ENCODE assay signal across 8 cellular contexts in the genomic region with DNA sequence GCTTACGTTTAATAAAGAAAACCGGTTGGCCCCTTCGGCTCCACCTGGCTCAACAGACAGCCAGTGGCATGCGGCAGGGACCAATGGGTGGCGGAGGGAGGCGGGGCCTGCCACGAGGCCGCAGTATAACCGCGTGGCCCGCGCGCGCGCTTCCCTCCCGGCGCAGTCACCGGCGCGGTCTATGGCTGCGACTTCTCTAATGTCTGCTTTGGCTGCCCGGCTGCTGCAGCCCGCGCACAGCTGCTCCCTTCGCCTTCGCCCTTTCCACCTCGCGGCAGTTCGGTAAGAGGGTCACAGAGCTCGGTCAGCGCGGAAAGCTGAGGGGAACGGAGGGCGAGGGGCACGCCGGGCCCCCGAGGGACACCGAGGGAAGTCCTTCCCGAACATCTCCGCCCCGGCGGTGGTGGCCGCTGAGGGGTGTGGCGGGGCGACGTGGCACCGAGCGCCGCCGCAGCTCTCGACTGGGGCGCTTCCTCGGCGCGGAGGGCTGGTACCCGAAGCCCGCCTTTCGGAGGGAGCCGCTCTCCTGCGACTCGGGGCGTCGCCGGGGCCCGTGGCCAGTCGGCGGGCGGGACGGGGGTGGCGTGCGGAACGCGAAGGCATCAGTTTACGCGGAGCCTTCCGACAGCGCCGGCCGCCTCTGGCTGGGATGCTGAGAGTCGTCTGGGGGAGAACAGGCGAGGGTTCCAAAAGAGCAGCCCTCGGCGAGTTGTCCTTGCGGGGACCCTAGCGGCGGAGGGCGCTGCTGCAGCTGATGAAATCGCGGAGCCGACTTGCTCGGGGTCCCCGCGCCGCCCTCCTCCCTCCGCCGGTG. TPM values are rescaled to one million over a fixed set of nuclear protein-coding genes. Genes with fewer than 3 reads are reported as not detected.
DNase-seq lines count a peak whose midpoint lies in the region; ATAC-seq and TF ChIP-seq lines count a peak whose summit lies in the region.

MTHFD2 (plus strand) TSS at position 155 of the 814 bp plus-strand sequence; CDS start at position 182, 27 bp downstream.

- peaks cover 35% of the 10 kb centered on the region for H3K4me1 ChIP-seq in CD4-positive, alpha-beta memory T cell (ENCODE audit: insufficient read depth, low read length)
- H3K4me1 ChIP-seq in lower lobe of right lung, result peaks cover 28% of the 10 kb centered on the region

- peak; percentile 84 to 89 (median 86) for DNase-seq in CD4-positive, alpha-beta memory T cell
- DNase-seq in HK-2 (ENCODE audit: unreplicated experiment), result peak; percentile 96
- DNase-seq in NCI-H82 treated with DMSO at 0.1 percent for 48 hours (lab: John Stamatoyannopoulos, UW; ENCODE audit: unreplicated experiment), result peak; percentile 94
- DNase-seq in activated CD4-positive, alpha-beta memory T cell treated with anti-CD3 and anti-CD28 coated beads for 36 hours, result peak; percentile 95
- peak; percentile 94 for DNase-seq in ecto neural progenitor cell (ENCODE audit: low spot score)
- peak; percentile 96 for DNase-seq in lower lobe of right lung
- DNase-seq in stimulated activated CD4-positive, alpha-beta T cell treated with anti-CD3 and anti-CD28 coated beads, TNF-alpha, amount 100 ng/mL, for 24 hours (ENCODE audit: low read depth in 3 of 3), result peak; percentile 85 to 92 (median 86)

- peaks cover 20 to 41% (median 31%) of the 10 kb centered on the region in 4 donors for H3K4me1 Mint-ChIP-seq in CD4-positive, alpha-beta memory T cell
- peaks cover 39% of the 10 kb centered on the region for H3K4me1 Mint-ChIP-seq in activated CD4-positive, alpha-beta memory T cell treated with anti-CD3 and anti-CD28 coated beads for 36 hours (ENCODE audit: low read depth)

- H3K36me3 Mint-ChIP-seq in CD4-positive, alpha-beta memory T cell, result peaks cover 3 to 4% of the 10 kb centered on the region in 2 donors
- H3K36me3 Mint-ChIP-seq in activated CD4-positive, alpha-beta memory T cell treated with anti-CD3 and anti-CD28 coated beads for 36 hours, result peaks cover 44% of the 10 kb centered on the region

- POLR2A ChIA-PET in CD4-positive, alpha-beta memory T cell (lab: Charles Lee; ENCODE audit: partially characterized antibody), result interaction anchor here (0.5 to 6.1 kb wide), 19 partner anchors 9 to 462 kb away, joined by 3 to 128 read pairs (median 4); partner anchors contain the start of genes BOLA3, DGUOK, MOB1A and STAMBP
- POLR2A ChIA-PET in activated CD4-positive, alpha-beta memory T cell treated with anti-CD3 and anti-CD28 coated beads for 36 hours (lab: Charles Lee), result interaction anchor here (0.5 to 6.4 kb wide), 22 partner anchors 9 to 964 kb away, joined by 3 to 124 read pairs (median 3); partner anchors contain the start of genes BOLA3, CCT7, MOB1A and STAMBP

- H3K27ac Mint-ChIP-seq in CD4-positive, alpha-beta memory T cell, result peak within 1 kb of the TSS; percentile 89 to 100 (median 99)
- peak within 1 kb of the TSS; percentile 100 for H3K27ac Mint-ChIP-seq in activated CD4-positive, alpha-beta memory T cell treated with anti-CD3 and anti-CD28 coated beads for 36 hours

- intact Hi-C loops in CD4-positive, alpha-beta memory T cell (cut with micrococcal nuclease), result loop anchor here (1.0 to 10.0 kb wide), 6 partner anchors 8 to 811 kb away; partner anchors contain the start of genes ALMS1, BOLA3 and MOB1A
- intact Hi-C loops in activated CD4-positive, alpha-beta memory T cell treated with anti-CD3 and anti-CD28 coated beads for 36 hours (cut with micrococcal nuclease), result loop anchor here (1.0 to 2.0 kb wide), 9 partner anchors 8 to 370 kb away; partner anchors contain the start of genes BOLA3, DGUOK, MOB1A and STAMBP
- intact Hi-C loops in lower lobe of right lung (cut with DNase I), result no loop called here

- no peaks in the 10 kb centered on the region for H3K27me3 ChIP-seq in CD4-positive, alpha-beta memory T cell (ENCODE audit: insufficient read depth, low read length)
- no peaks in the 10 kb centered on the region for H3K27me3 ChIP-seq in lower lobe of right lung (ENCODE audit: low read depth)

- TF ChIP-seq CTCF in lower lobe of right lung (IDR thresholded peaks at IDR 0.05), result peak; percentile 72

- H3K27me3 Mint-ChIP-seq in CD4-positive, alpha-beta memory T cell, result no peaks in the 10 kb centered on the region
- H3K27me3 Mint-ChIP-seq in activated CD4-positive, alpha-beta memory T cell treated with anti-CD3 and anti-CD28 coated beads for 36 hours, result peaks cover 2% of the 10 kb centered on the region

- H3K27ac ChIP-seq in CD4-positive, alpha-beta memory T cell (ENCODE audit: low read depth, low read length), result peak within 1 kb of the TSS; percentile 86
- H3K27ac ChIP-seq in lower lobe of right lung, result peak within 1 kb of the TSS; percentile 92

- ATAC-seq in GM19452 (IDR thresholded peaks at IDR 0.05; ENCODE audit: unreplicated experiment) (peak; percentile 89), lower lobe of right lung (peak; percentile 98 to 99)

- no peaks in the 10 kb centered on the region for H3K36me3 ChIP-seq in CD4-positive, alpha-beta memory T cell (ENCODE audit: insufficient read depth, low read length)
- no peaks in the 10 kb centered on the region for H3K36me3 ChIP-seq in lower lobe of right lung

- H3K9me3 Mint-ChIP-seq in CD4-positive, alpha-beta memory T cell, result no peaks in the 10 kb centered on the region
- no peaks in the 10 kb centered on the region for H3K9me3 Mint-ChIP-seq in activated CD4-positive, alpha-beta memory T cell treated with anti-CD3 and anti-CD28 coated beads for 36 hours

- CTCF ChIA-PET in CD4-positive, alpha-beta memory T cell (lab: Charles Lee; ENCODE audit: partially characterized antibody), result interaction anchor here (0.8 to 3.7 kb wide), 13 partner anchors 8 to 373 kb away, joined by 3 to 51 read pairs (median 6); partner anchors contain the start of genes MOB1A and STAMBP
- CTCF ChIA-PET in activated CD4-positive, alpha-beta memory T cell treated with anti-CD3 and anti-CD28 coated beads for 36 hours (lab: Charles Lee), result interaction anchor here (0.5 to 5.1 kb wide), 8 partner anchors 9 to 388 kb away, joined by 3 to 42 read pairs (median 3); partner anchors contain the start of genes BOLA3 and MOB1A

- H3K4me3 ChIP-seq in CD4-positive, alpha-beta memory T cell (ENCODE audit: low read length in 2 of 2), result peak within 1 kb of the TSS; percentile 85 to 91
- H3K4me3 ChIP-seq in lower lobe of right lung, result peak within 1 kb of the TSS; percentile 70

- H3K4me3 Mint-ChIP-seq in CD4-positive, alpha-beta memory T cell, result peak within 1 kb of the TSS; percentile 94 to 100 (median 98)
- peak within 1 kb of the TSS; percentile 99 for H3K4me3 Mint-ChIP-seq in activated CD4-positive, alpha-beta memory T cell treated with anti-CD3 and anti-CD28 coated beads for 36 hours

- H3K9me3 ChIP-seq in CD4-positive, alpha-beta memory T cell (ENCODE audit: control insufficient read depth in 1 of 2, low read length in 2 of 2), result no peaks in the 10 kb centered on the region
- H3K9me3 ChIP-seq in lower lobe of right lung, result no peaks in the 10 kb centered on the region

RNA-seq across cellular contexts. Expression of gene MTHFD2, which starts in this region (rescaled TPM):
- total RNA-seq in CD4-positive, alpha-beta memory T cell, result 10 to 100 TPM; 23.8 to 25.0 TPM
- polyA plus RNA-seq in CD4-positive, alpha-beta memory T cell, result 10 to 100 TPM; 13.7 to 16.3 TPM
- total RNA-seq in activated CD4-positive, alpha-beta memory T cell treated with anti-CD3 and anti-CD28 coated beads for 36 hours, result 100 to 1,000 TPM; 518 to 525 TPM
- 54.7 TPM for total RNA-seq in lower lobe of right lung

Comparison
In these comparisons a context has a peak if more than half of its experiments do, and no peak if none do; other contexts are left out.
1. Peak in every context shown above with its lines: DNase-seq, ATAC-seq, H3K4me3 ChIP-seq and H3K27ac ChIP-seq.